26 cellular contexts compared by ENCODE assay signal in the genomic region with DNA sequence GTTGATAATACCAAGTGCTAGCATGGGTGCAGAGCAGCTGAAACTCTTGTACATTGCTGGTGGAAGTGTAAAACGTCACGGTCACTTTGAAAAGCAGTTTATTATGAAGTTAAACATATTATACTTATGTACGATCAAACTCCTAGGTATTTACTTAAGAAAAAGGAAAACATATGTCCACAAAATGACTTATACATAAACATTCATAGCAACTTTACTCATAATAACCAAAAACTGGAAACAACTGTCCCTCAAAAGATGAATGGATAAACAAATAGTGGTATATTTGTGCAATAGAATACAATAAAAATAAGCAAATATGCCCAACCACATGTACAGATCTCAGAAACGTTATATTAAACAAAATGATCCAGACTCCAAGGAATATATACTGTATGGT.
"Had no signal": no experiment of that assay in that cellular context is flagged by ENCODE, and none has a peak within 500 bp of the region (broad histone marks: within the 10 kb centered on the region; RNA-seq: fewer than 3 reads in every experiment).

No MANE protein-coding gene starts in this region.

- H3K27me3 ChIP-seq: esophagus squamous epithelium, heart right ventricle, left lung, neural progenitor cell, spleen, testis, tibial artery had no signal

- FAIRE-seq: endometrium, islet of Langerhans had no signal

- ATAC-seq: effector memory CD8-positive, alpha-beta T cell; heart right ventricle; left cardiac atrium; left lung; mucosa of descending colon; naive thymus-derived CD4-positive, alpha-beta T cell; right cardiac atrium; stimulated activated memory B cell treated with anti-CD40 and anti-IgM and Interleukin-4, amounts not matched to agents 10 μg/mL and 1 μg/mL and 100 μg/mL, for 72 hours; stimulated activated naive CD8-positive, alpha-beta T cell treated with anti-CD3 and anti-CD28 coated beads, Interleukin-15, Interleukin-2, amounts not matched to agents 100 U/mL and 50 U/mL, for 24 hours had no signal

- H3K9me3 ChIP-seq: esophagus squamous epithelium, mucosa of descending colon, prostate gland, testis had no signal

- H2AFZ ChIP-seq: neural progenitor cell had no signal

- H3K4me1 ChIP-seq: esophagus squamous epithelium, heart right ventricle, left lung, neural progenitor cell, prostate gland, spleen, testis, tibial artery had no signal

- H3K4me3 ChIP-seq: esophagus squamous epithelium, heart right ventricle, left lung, mucosa of descending colon, neural progenitor cell, prostate gland, skin epidermis, spleen, testis, tibial artery had no signal

- DNase-seq: cortex of kidney; effector memory CD8-positive, alpha-beta T cell; erythroblast; esophagus squamous epithelium; foreskin melanocyte; glutamatergic neuron; heart right ventricle; hippocampal formation; left cardiac atrium; left lung; mesenchymal stem cell; mucosa of descending colon; naive thymus-derived CD4-positive, alpha-beta T cell; right cardiac atrium; spleen; stimulated activated CD4-positive, alpha-beta T cell treated with anti-CD3 and anti-CD28 coated beads, Interleukin-4, amount 100 ng/mL, for 4 hours; stimulated activated naive CD8-positive, alpha-beta T cell treated with anti-CD3 and anti-CD28 coated beads, Interleukin-15, Interleukin-2, amounts not matched to agents 100 U/mL and 50 U/mL, for 24 hours; substantia nigra; testis; tibial artery had no signal

- H3K4me2 ChIP-seq: neural progenitor cell had no signal

- H3K9ac ChIP-seq: neural progenitor cell had no signal

- H3K36me3 ChIP-seq: esophagus squamous epithelium, heart right ventricle, left lung, neural progenitor cell, prostate gland, spleen, tibial artery had no signal

- H3K27ac ChIP-seq: esophagus squamous epithelium, heart right ventricle, left lung, neural progenitor cell, prostate gland, skin epidermis, spleen, testis, tibial artery had no signal
